In genomic region chr17:65071861-65072260, GRCh38 we compare ENCODE assay signal across 20 cellular contexts. TPM values are rescaled to one million over a fixed set of nuclear protein-coding genes. Genes with fewer than 3 reads are reported as not detected.
DNase-seq lines count a peak whose midpoint lies in the region; ATAC-seq and TF ChIP-seq lines count a peak whose summit lies in the region.
"Had no signal": no experiment of that assay in that cellular context is flagged by ENCODE, and none has a peak within 500 bp of the region (broad histone marks: within the 10 kb centered on the region; RNA-seq: fewer than 3 reads in every experiment).

No MANE protein-coding gene starts in this region.

- H3K4me3 Mint-ChIP-seq in effector memory CD8-positive, alpha-beta T cell = no peak overlapping the region
- H3K4me3 Mint-ChIP-seq: activated CD8-positive, alpha-beta memory T cell treated with anti-CD3 and anti-CD28 coated beads, Interleukin-2, amount 10 ng/mL, durations not matched to agents 7 days and 5 days had no signal

- H3K4me3 ChIP-seq in mucosa of descending colon = no peak overlapping the region
- H3K4me3 ChIP-seq: heart left ventricle, SJCRH30, skin epidermis had no signal

- ATAC-seq in esophagus mucosa (peak; percentile 40), mucosa of descending colon (peak; percentile 13), GM19455 (IDR thresholded peaks at IDR 0.05; ENCODE audit: unreplicated experiment) (no peak)
- no peak for ATAC-seq in effector memory CD8-positive, alpha-beta T cell (replicated peaks)
- ATAC-seq: activated CD8-positive, alpha-beta memory T cell treated with anti-CD3 and anti-CD28 coated beads, Interleukin-2, amount 10 ng/mL, durations not matched to agents 7 days and 5 days had no signal

- DNase-seq in Daoy (ENCODE audit: low read depth) (peak; percentile 46), LHCN-M2 (ENCODE audit: low read depth) (peak; percentile 71), mucosa of descending colon (no peak), NCI-H2029 (lab: John Stamatoyannopoulos, UW) (no peak), mesenteric fat pad (ENCODE audit: low spot score) (no peak)
- no peak for DNase-seq in effector memory CD8-positive, alpha-beta T cell
- DNase-seq: activated CD4-positive, alpha-beta T cell treated with anti-CD3 and anti-CD28 coated beads for 1 hour; activated CD8-positive, alpha-beta memory T cell treated with anti-CD3 and anti-CD28 coated beads, Interleukin-2, amount 10 ng/mL, durations not matched to agents 7 days and 5 days; activated gamma-delta T cell; amygdala; BE2C; heart left ventricle; kidney; MM.1S; NCI-H1694 treated with DMSO at 0.1 percent for 48 hours; NCI-H446 treated with DMSO at 0.1 percent for 48 hours; SJCRH30 had no signal

- H3K9me3 ChIP-seq in mucosa of descending colon = no peaks in the 10 kb centered on the region
- H3K9me3 ChIP-seq: BE2C, heart left ventricle, SJCRH30 had no signal

- peaks cover 20% of the 10 kb centered on the region for H3K4me1 ChIP-seq in mucosa of descending colon (ENCODE audit: low read depth)
- H3K4me1 ChIP-seq: BE2C, SJCRH30 had no signal

- H3K36me3 Mint-ChIP-seq in effector memory CD8-positive, alpha-beta T cell (ENCODE audit: insufficient read depth) = peaks cover 3% of the 10 kb centered on the region
- H3K36me3 Mint-ChIP-seq: activated CD8-positive, alpha-beta memory T cell treated with anti-CD3 and anti-CD28 coated beads, Interleukin-2, amount 10 ng/mL, durations not matched to agents 7 days and 5 days had no signal

- intact Hi-C loops in mucosa of descending colon (cut with DNase I, micrococcal nuclease) = no loop called here

- H3K9me3 Mint-ChIP-seq in effector memory CD8-positive, alpha-beta T cell = no peaks in the 10 kb centered on the region

- no peaks in the 10 kb centered on the region for H3K4me1 Mint-ChIP-seq in effector memory CD8-positive, alpha-beta T cell (ENCODE audit: low read depth in 2 of 2)
- H3K4me1 Mint-ChIP-seq: activated CD8-positive, alpha-beta memory T cell treated with anti-CD3 and anti-CD28 coated beads, Interleukin-2, amount 10 ng/mL, durations not matched to agents 7 days and 5 days had no signal

- no peaks in the 10 kb centered on the region for H3K27me3 Mint-ChIP-seq in effector memory CD8-positive, alpha-beta T cell

- no peak overlapping the region for H3K27ac Mint-ChIP-seq in effector memory CD8-positive, alpha-beta T cell
- H3K27ac Mint-ChIP-seq: activated CD8-positive, alpha-beta memory T cell treated with anti-CD3 and anti-CD28 coated beads, Interleukin-2, amount 10 ng/mL, durations not matched to agents 7 days and 5 days had no signal

- H3K36me3 ChIP-seq in mucosa of descending colon (ENCODE audit: low read depth) = no peaks in the 10 kb centered on the region
- H3K36me3 ChIP-seq: BE2C, heart left ventricle, SJCRH30 had no signal

- no peak for TF ChIP-seq CTCF in mucosa of descending colon (IDR thresholded peaks at IDR 0.05)

RNA-seq across cellular contexts. Expression of gene GNA13, which starts 15.3 kb away (rescaled TPM):
- total RNA-seq in Daoy (2014; rRNA removed; shearing (Covaris generic)) = 41.9 and 43.5 TPM in 2 replicates
- 46.6 and 53.2 TPM in 2 replicates for total RNA-seq in LHCN-M2 (2014; rRNA removed)
- polyA plus RNA-seq in LHCN-M2 (2012) = 13.1 TPM
- total RNA-seq in esophagus mucosa = 16.9 TPM
- total RNA-seq in mucosa of descending colon = 10 to 100 TPM; 69.0 to 95.5 (median 92.2) TPM
- 50.9 TPM for total RNA-seq in mesenteric fat pad

Comparison
In these comparisons a context has a peak if more than half of its experiments do, and no peak if none do; other contexts are left out.
1. DNase-seq: peak in Daoy (single experiment) and LHCN-M2 (single experiment); none in mucosa of descending colon (0 of 3), NCI-H2029 (single experiment), effector memory CD8-positive, alpha-beta T cell (0 of 3) and mesenteric fat pad (single experiment).
2. ATAC-seq: peak in esophagus mucosa (single experiment) and mucosa of descending colon (single experiment); none in effector memory CD8-positive, alpha-beta T cell (single experiment) and GM19455 (single experiment).